Comparison of ENCODE assay signal across 1 cellular context in the genomic region with DNA sequence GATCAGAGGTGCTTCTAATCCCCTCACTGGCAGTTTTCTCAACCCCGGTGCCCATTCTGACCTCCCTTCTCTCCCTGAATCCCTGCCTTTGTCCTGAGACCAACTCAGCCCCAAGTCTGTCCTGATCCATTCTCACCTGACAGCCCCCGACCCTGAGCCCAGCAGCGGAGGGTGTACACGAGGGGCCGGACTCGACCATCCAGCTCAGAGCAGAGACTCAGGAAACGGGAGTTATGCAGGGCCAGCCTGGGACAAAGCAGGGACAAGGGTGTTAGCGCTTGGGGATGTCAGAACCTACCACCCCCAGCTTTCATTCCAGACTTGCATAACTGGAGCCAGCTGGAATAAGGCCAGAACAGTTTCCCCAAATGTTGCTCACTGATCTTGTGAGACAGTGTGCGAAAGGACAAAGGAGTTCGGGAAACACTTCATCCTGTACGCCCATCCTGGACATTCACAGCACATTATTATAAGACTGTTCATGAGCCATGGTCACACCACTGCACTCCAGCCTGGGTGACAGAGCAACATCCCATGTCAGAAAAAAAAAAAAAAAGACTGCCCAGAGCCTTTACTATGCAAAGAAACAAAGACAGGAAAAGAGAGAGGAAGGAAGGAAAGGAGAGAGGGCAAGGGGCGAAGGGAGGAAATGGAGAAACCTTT.
TF ChIP-seq lines count a peak whose summit lies in the region.

No MANE protein-coding gene starts in this region.

TF ChIP-seq in liver, 16 proteins besides CTCF, POLR2A, EP300 and RAD21 (continued from another document):
- TF ChIP-seq, protein P1, sequence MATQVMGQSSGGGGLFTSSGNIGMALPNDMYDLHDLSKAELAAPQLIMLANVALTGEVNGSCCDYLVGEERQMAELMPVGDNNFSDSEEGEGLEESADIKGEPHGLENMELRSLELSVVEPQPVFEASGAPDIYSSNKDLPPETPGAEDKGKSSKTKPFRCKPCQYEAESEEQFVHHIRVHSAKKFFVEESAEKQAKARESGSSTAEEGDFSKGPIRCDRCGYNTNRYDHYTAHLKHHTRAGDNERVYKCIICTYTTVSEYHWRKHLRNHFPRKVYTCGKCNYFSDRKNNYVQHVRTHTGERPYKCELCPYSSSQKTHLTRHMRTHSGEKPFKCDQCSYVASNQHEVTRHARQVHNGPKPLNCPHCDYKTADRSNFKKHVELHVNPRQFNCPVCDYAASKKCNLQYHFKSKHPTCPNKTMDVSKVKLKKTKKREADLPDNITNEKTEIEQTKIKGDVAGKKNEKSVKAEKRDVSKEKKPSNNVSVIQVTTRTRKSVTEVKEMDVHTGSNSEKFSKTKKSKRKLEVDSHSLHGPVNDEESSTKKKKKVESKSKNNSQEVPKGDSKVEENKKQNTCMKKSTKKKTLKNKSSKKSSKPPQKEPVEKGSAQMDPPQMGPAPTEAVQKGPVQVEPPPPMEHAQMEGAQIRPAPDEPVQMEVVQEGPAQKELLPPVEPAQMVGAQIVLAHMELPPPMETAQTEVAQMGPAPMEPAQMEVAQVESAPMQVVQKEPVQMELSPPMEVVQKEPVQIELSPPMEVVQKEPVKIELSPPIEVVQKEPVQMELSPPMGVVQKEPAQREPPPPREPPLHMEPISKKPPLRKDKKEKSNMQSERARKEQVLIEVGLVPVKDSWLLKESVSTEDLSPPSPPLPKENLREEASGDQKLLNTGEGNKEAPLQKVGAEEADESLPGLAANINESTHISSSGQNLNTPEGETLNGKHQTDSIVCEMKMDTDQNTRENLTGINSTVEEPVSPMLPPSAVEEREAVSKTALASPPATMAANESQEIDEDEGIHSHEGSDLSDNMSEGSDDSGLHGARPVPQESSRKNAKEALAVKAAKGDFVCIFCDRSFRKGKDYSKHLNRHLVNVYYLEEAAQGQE (IDR thresholded peaks at IDR 0.05), result no peak
- TF ChIP-seq SP1 (IDR thresholded peaks at IDR 0.05) (peak; percentile 21), TAF1 (conservative IDR thresholded peaks at IDR 0.05) (peak; percentile 37), HNF4A (conservative IDR thresholded peaks at IDR 0.05) (no peak), NR2F2 (IDR thresholded peaks at IDR 0.05) (peak; percentile 89)
